22 cellular contexts compared by ENCODE assay signal in the genomic region with DNA sequence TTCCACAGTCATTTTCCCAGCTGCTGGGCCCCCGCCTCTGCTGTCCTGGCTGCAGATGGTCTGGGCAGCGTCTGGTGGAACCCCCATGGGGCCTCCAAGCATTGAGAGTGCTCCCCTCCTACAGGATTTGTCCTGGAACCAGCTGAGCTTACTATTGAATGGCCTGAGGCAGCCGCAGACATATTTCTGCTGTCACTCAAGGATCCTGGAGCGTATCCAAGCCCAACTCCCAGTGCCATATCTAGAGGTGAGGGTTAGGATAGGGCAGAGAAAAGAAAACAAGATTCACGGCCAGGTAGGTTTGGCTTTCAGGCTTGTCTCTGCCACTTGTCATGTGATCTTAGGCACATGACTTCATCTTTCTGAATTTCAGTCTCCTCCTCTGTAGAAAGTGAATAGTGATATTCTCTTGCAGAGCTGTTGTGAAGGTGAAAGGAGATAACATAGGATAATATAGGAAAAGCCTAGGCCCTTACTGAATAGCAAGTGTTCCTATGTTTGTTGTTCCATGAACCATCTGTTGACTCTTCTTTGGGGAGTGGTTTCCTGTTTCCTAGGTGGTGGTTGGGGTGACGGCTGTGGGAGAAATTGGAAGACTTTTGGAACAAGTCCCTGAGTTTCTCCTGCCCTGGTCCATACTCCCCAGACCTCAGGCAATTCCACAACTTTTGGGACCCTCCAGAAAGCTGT. TPM values are rescaled to one million over a fixed set of nuclear protein-coding genes. Genes with fewer than 3 reads are reported as not detected.
DNase-seq lines count a peak whose midpoint lies in the region; TF ChIP-seq lines count a peak whose summit lies in the region.
"Had no signal": no experiment of that assay in that cellular context is flagged by ENCODE, and none has a peak within 500 bp of the region (broad histone marks: within the 10 kb centered on the region; RNA-seq: fewer than 3 reads in every experiment).

No MANE protein-coding gene starts in this region.

- H3K4me1 ChIP-seq in parathyroid adenoma (peaks cover 27% of the 10 kb centered on the region), A673 (ENCODE audit: insufficient read depth, low read length, poor library complexity, severe bottlenecking) (no peaks in the 10 kb centered on the region)
- H3K4me1 ChIP-seq: A549 had no signal

- no peak overlapping the region for H3K9ac ChIP-seq in parathyroid adenoma

- peak overlapping the region; percentile 30 for H3K27ac ChIP-seq in parathyroid adenoma
- H3K27ac ChIP-seq in A673 (ENCODE audit: low read depth, low read length, poor library complexity, severe bottlenecking) = no peak overlapping the region
- H3K27ac ChIP-seq: A549 had no signal

- CTCF ChIA-PET in A673 (lab: Charles Lee) = no interaction called here

- H3K9me3 ChIP-seq in parathyroid adenoma (ENCODE audit: control insufficient read depth, low read length) = no peaks in the 10 kb centered on the region
- no peaks in the 10 kb centered on the region for H3K9me3 ChIP-seq in A673 (ENCODE audit: low read depth, low read length, poor library complexity, severe bottlenecking)
- H3K9me3 ChIP-seq: A549 had no signal

- H3K36me3 Mint-ChIP-seq in glutamatergic neuron (ENCODE audit: unreplicated experiment) = peaks cover 4% of the 10 kb centered on the region
- H3K36me3 Mint-ChIP-seq in activated T-helper 2 cell treated with anti-CD3 and anti-CD28 coated beads, Interferon-gamma antibody, Interleukin-2, Interleukin-4, amounts not matched to agents 10 μg/mL and 5 μg/mL and 100 μg/mL, durations not matched to agents 14 hours and 24 hours and 36 hours (ENCODE audit: low read depth) = no peaks in the 10 kb centered on the region
- H3K36me3 Mint-ChIP-seq: activated CD8-positive, alpha-beta memory T cell treated with anti-CD3 and anti-CD28 coated beads, Interleukin-2, amount 10 ng/mL, durations not matched to agents 7 days and 5 days; natural killer cell treated with Interleukin-12 subunit alpha and Interleukin-12 subunit beta and Interleukin-15 and Interleukin-18, amount 100 ng/mL, for 72 hours had no signal

- no peaks in the 10 kb centered on the region for H3K79me2 ChIP-seq in parathyroid adenoma

- no peak overlapping the region for H3K4me3 ChIP-seq in parathyroid adenoma (ENCODE audit: low read depth, low read length)
- H3K4me3 ChIP-seq in A673 (ENCODE audit: low read depth, low read length, poor library complexity, severe bottlenecking) = no peak overlapping the region
- H3K4me3 ChIP-seq: A549, GM12878, lung had no signal

- H2AFZ ChIP-seq in parathyroid adenoma = peak overlapping the region; percentile 57

- no peak for TF ChIP-seq CTCF in glutamatergic neuron (IDR thresholded peaks at IDR 0.05; ENCODE audit: partially characterized antibody, unreplicated experiment)
- no peak for TF ChIP-seq CTCF in parathyroid adenoma (IDR thresholded peaks at IDR 0.05)
- TF ChIP-seq CTCF in A673 (conservative IDR thresholded peaks at IDR 0.05; ENCODE audit: low read depth, low read length) = no peak

- POLR2A ChIA-PET in A673 (lab: Charles Lee; ENCODE audit: low non-redundant PET) = no interaction called here

- BruUV-seq in A673 (replicated peaks; lab: Mats Ljungman, UMichigan) = no TSS peak

- peaks cover 5% of the 10 kb centered on the region for H3K9me3 Mint-ChIP-seq in glutamatergic neuron (ENCODE audit: unreplicated experiment)
- no peaks in the 10 kb centered on the region for H3K9me3 Mint-ChIP-seq in activated T-helper 2 cell treated with anti-CD3 and anti-CD28 coated beads, Interferon-gamma antibody, Interleukin-2, Interleukin-4, amounts not matched to agents 10 μg/mL and 5 μg/mL and 100 μg/mL, durations not matched to agents 14 hours and 24 hours and 36 hours
- H3K9me3 Mint-ChIP-seq: endodermal cell; natural killer cell treated with Interleukin-12 subunit alpha and Interleukin-12 subunit beta and Interleukin-15 and Interleukin-18, amount 100 ng/mL, for 72 hours; stimulated activated naive CD8-positive, alpha-beta T cell treated with anti-CD3 and anti-CD28 coated beads, Interleukin-15, amount 100 ng/mL, for 72 hours had no signal

- H3K27me3 ChIP-seq in parathyroid adenoma (ENCODE audit: control insufficient read depth, insufficient read depth, low read length) (no peaks in the 10 kb centered on the region), A673 (replicated peaks; ENCODE audit: insufficient read depth, low read depth, low read length, poor library complexity) (no peaks in the 10 kb centered on the region)

- no peak overlapping the region for H3K4me3 Mint-ChIP-seq in glutamatergic neuron (ENCODE audit: unreplicated experiment)
- H3K4me3 Mint-ChIP-seq in activated T-helper 2 cell treated with anti-CD3 and anti-CD28 coated beads, Interferon-gamma antibody, Interleukin-2, Interleukin-4, amounts not matched to agents 10 μg/mL and 5 μg/mL and 100 μg/mL, durations not matched to agents 14 hours and 24 hours and 36 hours (ENCODE audit: low read depth) = no peak overlapping the region
- H3K4me3 Mint-ChIP-seq: activated CD8-positive, alpha-beta memory T cell treated with anti-CD3 and anti-CD28 coated beads, Interleukin-2, amount 10 ng/mL, durations not matched to agents 7 days and 5 days; CD4-positive, alpha-beta T cell; endodermal cell; natural killer cell treated with Interleukin-12 subunit alpha and Interleukin-12 subunit beta and Interleukin-15 and Interleukin-18, amount 100 ng/mL, for 72 hours; stimulated activated naive CD8-positive, alpha-beta T cell treated with anti-CD3 and anti-CD28 coated beads, Interleukin-15, amount 100 ng/mL, for 72 hours had no signal

- H3K27ac Mint-ChIP-seq in glutamatergic neuron (ENCODE audit: unreplicated experiment) = peak overlapping the region; percentile 74
- H3K27ac Mint-ChIP-seq in activated T-helper 2 cell treated with anti-CD3 and anti-CD28 coated beads, Interferon-gamma antibody, Interleukin-2, Interleukin-4, amounts not matched to agents 10 μg/mL and 5 μg/mL and 100 μg/mL, durations not matched to agents 14 hours and 24 hours and 36 hours = no peak overlapping the region
- H3K27ac Mint-ChIP-seq: activated CD8-positive, alpha-beta memory T cell treated with anti-CD3 and anti-CD28 coated beads, Interleukin-2, amount 10 ng/mL, durations not matched to agents 7 days and 5 days; CD4-positive, alpha-beta T cell; endodermal cell; natural killer cell treated with Interleukin-12 subunit alpha and Interleukin-12 subunit beta and Interleukin-15 and Interleukin-18, amount 100 ng/mL, for 72 hours; stimulated activated naive CD8-positive, alpha-beta T cell treated with anti-CD3 and anti-CD28 coated beads, Interleukin-15, amount 100 ng/mL, for 72 hours had no signal

- intact Hi-C loops in activated T-helper 2 cell treated with anti-CD3 and anti-CD28 coated beads, Interferon-gamma antibody, Interleukin-2, Interleukin-4, amounts not matched to agents 10 μg/mL and 5 μg/mL and 100 μg/mL, durations not matched to agents 14 hours and 24 hours and 36 hours (cut with micrococcal nuclease) = no loop called here
- intact Hi-C loops in A673 (cut with micrococcal nuclease; ENCODE audit: unreplicated experiment) = no loop called here

- peaks cover 3% of the 10 kb centered on the region for H3K27me3 Mint-ChIP-seq in glutamatergic neuron (ENCODE audit: unreplicated experiment)
- H3K27me3 Mint-ChIP-seq in activated T-helper 2 cell treated with anti-CD3 and anti-CD28 coated beads, Interferon-gamma antibody, Interleukin-2, Interleukin-4, amounts not matched to agents 10 μg/mL and 5 μg/mL and 100 μg/mL, durations not matched to agents 14 hours and 24 hours and 36 hours (ENCODE audit: low read depth) = no peaks in the 10 kb centered on the region
- H3K27me3 Mint-ChIP-seq: CD4-positive, alpha-beta T cell; stimulated activated naive CD8-positive, alpha-beta T cell treated with anti-CD3 and anti-CD28 coated beads, Interleukin-15, amount 100 ng/mL, for 72 hours had no signal

- H3K4me1 Mint-ChIP-seq in glutamatergic neuron (ENCODE audit: low read depth, unreplicated experiment) = peaks cover 30% of the 10 kb centered on the region
- H3K4me1 Mint-ChIP-seq in activated T-helper 2 cell treated with anti-CD3 and anti-CD28 coated beads, Interferon-gamma antibody, Interleukin-2, Interleukin-4, amounts not matched to agents 10 μg/mL and 5 μg/mL and 100 μg/mL, durations not matched to agents 14 hours and 24 hours and 36 hours (ENCODE audit: low read depth) = no peaks in the 10 kb centered on the region
- H3K4me1 Mint-ChIP-seq: activated CD8-positive, alpha-beta memory T cell treated with anti-CD3 and anti-CD28 coated beads, Interleukin-2, amount 10 ng/mL, durations not matched to agents 7 days and 5 days; stimulated activated naive CD8-positive, alpha-beta T cell treated with anti-CD3 and anti-CD28 coated beads, Interleukin-15, amount 100 ng/mL, for 72 hours had no signal

- H3K4me2 ChIP-seq in parathyroid adenoma (ENCODE audit: low read length) = no peak overlapping the region
- H3K4me2 ChIP-seq: A549 had no signal

- DNase-seq in NCI-H345 (lab: John Stamatoyannopoulos, UW) (peak; percentile 23), NCI-H345 treated with DMSO at 0.1 percent for 48 hours (lab: John Stamatoyannopoulos, UW; ENCODE audit: unreplicated experiment) (no peak), NCI-H2029 treated with DMSO at 0.1 percent for 48 hours (lab: John Stamatoyannopoulos, UW) (peak; percentile 75), glutamatergic neuron (peak; percentile 71), A172 (ENCODE audit: low spot score) (no peak), A673 (ENCODE audit: low spot score) (no peak)
- DNase-seq in activated T-helper 2 cell treated with anti-CD3 and anti-CD28 coated beads, Interferon-gamma antibody, Interleukin-2, Interleukin-4, amounts not matched to agents 10 μg/mL and 5 μg/mL and 100 μg/mL, durations not matched to agents 14 hours and 24 hours and 36 hours (ENCODE audit: low spot score) = no peak
- DNase-seq: activated CD4-positive, alpha-beta T cell treated with anti-CD3 and anti-CD28 coated beads for 1 hour; activated CD8-positive, alpha-beta memory T cell treated with anti-CD3 and anti-CD28 coated beads, Interleukin-2, amount 10 ng/mL, durations not matched to agents 7 days and 5 days; activated effector memory CD4-positive, alpha-beta T cell treated with Interleukin-2 at 50 U/mL for 16 hours; amniotic stem cell; CD4-positive, alpha-beta T cell; cerebellar nuclear complex; endodermal cell; NCI-H1694 treated with DMSO at 0.1 percent for 48 hours; SHP77 treated with DMSO at 0.1 percent for 48 hours; stimulated activated naive CD8-positive, alpha-beta T cell treated with anti-CD3 and anti-CD28 coated beads, Interleukin-15, amount 100 ng/mL, for 72 hours had no signal

- H3K36me3 ChIP-seq in parathyroid adenoma (ENCODE audit: control insufficient read depth, insufficient read depth, low read length) (no peaks in the 10 kb centered on the region), A673 (ENCODE audit: insufficient read depth, low read length, poor library complexity, severe bottlenecking) (no peaks in the 10 kb centered on the region)

RNA-seq across cellular contexts. Expression of gene SEPSECS, which starts 52.3 kb away (rescaled TPM):
- total RNA-seq in glutamatergic neuron (ENCODE audit: unreplicated experiment) = 11.7 TPM
- 13.4 TPM in 2 replicates for total RNA-seq in activated T-helper 2 cell treated with anti-CD3 and anti-CD28 coated beads, Interferon-gamma antibody, Interleukin-2, Interleukin-4, amounts not matched to agents 10 μg/mL and 5 μg/mL and 100 μg/mL, durations not matched to agents 14 hours and 24 hours and 36 hours
- 4.7 and 10.0 TPM in 2 replicates for total RNA-seq in A172 (2014; rRNA removed; shearing (Covaris generic))
- 11.6 and 12.9 TPM in 2 replicates for total RNA-seq in A673 (2021)

Comparison
In these comparisons a context has a peak if more than half of its experiments do, and no peak if none do; other contexts are left out.
1. DNase-seq: peak in NCI-H345 (single experiment), NCI-H2029 treated with DMSO at 0.1 percent for 48 hours (single experiment) and glutamatergic neuron (single experiment); none in NCI-H345 treated with DMSO at 0.1 percent for 48 hours (single experiment), activated T-helper 2 cell treated with anti-CD3 and anti-CD28 coated beads, Interferon-gamma antibody, Interleukin-2, Interleukin-4, amounts not matched to agents 10 μg/mL and 5 μg/mL and 100 μg/mL, durations not matched to agents 14 hours and 24 hours and 36 hours (single experiment), A172 (single experiment) and A673 (single experiment).